20 cellular contexts compared by ENCODE assay signal in the genomic region with DNA sequence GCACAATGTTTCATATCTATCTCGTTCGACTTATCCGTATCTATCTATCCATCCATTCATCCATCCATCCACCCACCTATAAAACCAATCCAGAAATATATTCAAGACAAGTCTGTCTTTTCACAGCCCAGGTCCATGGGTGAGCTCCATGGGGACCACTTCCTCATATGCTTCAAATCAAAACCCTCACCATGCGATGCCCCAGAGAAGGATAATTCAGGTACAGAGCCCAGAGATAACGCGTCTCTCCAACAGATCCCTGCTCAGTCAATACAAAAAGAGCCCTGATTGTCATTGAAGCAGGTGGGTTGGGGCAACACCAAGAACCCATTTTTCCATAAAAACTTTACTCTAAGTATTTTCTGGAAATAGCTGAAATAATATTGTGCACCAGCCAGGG. TPM values are rescaled to one million over a fixed set of nuclear protein-coding genes. Genes with fewer than 3 reads are reported as not detected.
DNase-seq lines count a peak whose midpoint lies in the region; ATAC-seq and TF ChIP-seq lines count a peak whose summit lies in the region.
"Had no signal": no experiment of that assay in that cellular context is flagged by ENCODE, and none has a peak within 500 bp of the region (broad histone marks: within the 10 kb centered on the region; RNA-seq: fewer than 3 reads in every experiment).

No MANE protein-coding gene starts in this region.

- TF ChIP-seq POLR2A in right lobe of liver (IDR thresholded peaks at IDR 0.05), result no peak

- H3K36me3 Mint-ChIP-seq in activated CD8-positive, alpha-beta memory T cell treated with anti-CD3 and anti-CD28 coated beads, Interleukin-2, amount 10 ng/mL, durations not matched to agents 7 days and 5 days, result no peaks in the 10 kb centered on the region
- H3K36me3 Mint-ChIP-seq: CD4-positive, CD25-positive, alpha-beta regulatory T cell; CD8-positive, alpha-beta memory T cell had no signal

- no peak overlapping the region for H3K4me3 Mint-ChIP-seq in activated CD8-positive, alpha-beta memory T cell treated with anti-CD3 and anti-CD28 coated beads, Interleukin-2, amount 10 ng/mL, durations not matched to agents 7 days and 5 days
- H3K4me3 Mint-ChIP-seq: CD4-positive, CD25-positive, alpha-beta regulatory T cell; CD8-positive, alpha-beta memory T cell; IgD-negative memory B cell had no signal

- peaks cover 4% of the 10 kb centered on the region for H3K4me1 Mint-ChIP-seq in activated CD8-positive, alpha-beta memory T cell treated with anti-CD3 and anti-CD28 coated beads, Interleukin-2, amount 10 ng/mL, durations not matched to agents 7 days and 5 days
- H3K4me1 Mint-ChIP-seq: IgD-negative memory B cell had no signal

- no TSS peak for BruUV-seq in A673 (replicated peaks; lab: Mats Ljungman, UMichigan)

- H3K36me3 ChIP-seq in BLaER1 (no peaks in the 10 kb centered on the region), RWPE2 (ENCODE audit: low read depth) (no peaks in the 10 kb centered on the region), right lobe of liver (peaks cover 0 to 4% (median 0%) of the 10 kb centered on the region in 4 donors), A673 (ENCODE audit: insufficient read depth, low read length, poor library complexity, severe bottlenecking) (no peaks in the 10 kb centered on the region)
- H3K36me3 ChIP-seq: HAP-1 had no signal

- H3K4me3 ChIP-seq in BLaER1 (no peak overlapping the region), RWPE2 (ENCODE audit: severe bottlenecking) (no peak overlapping the region), right lobe of liver (no peak overlapping the region), A673 (ENCODE audit: low read depth, low read length, poor library complexity, severe bottlenecking) (no peak overlapping the region)
- H3K4me3 ChIP-seq: A549, HAP-1 had no signal

- DNase-seq in activated CD8-positive, alpha-beta memory T cell treated with anti-CD3 and anti-CD28 coated beads for 24 hours, result peak; percentile 13
- no peak for DNase-seq in activated CD8-positive, alpha-beta memory T cell treated with anti-CD3 and anti-CD28 coated beads, Interleukin-2, amount 10 ng/mL, durations not matched to agents 7 days and 5 days
- DNase-seq in RWPE2 (ENCODE audit: low spot score) (peak; percentile 28), right lobe of liver (no peak), NCI-H345 treated with DMSO at 0.1 percent for 48 hours (lab: John Stamatoyannopoulos, UW; ENCODE audit: unreplicated experiment) (no peak), A673 (ENCODE audit: low spot score) (no peak), midbrain (lab: John Stamatoyannopoulos, UW) (no peak)
- DNase-seq: C1 segment of cervical spinal cord; CD8-positive, alpha-beta memory T cell; COR-L47; DMS153; DMS79; GDM1 had no signal

- intact Hi-C loops in right lobe of liver (cut with DNase I) (loop anchor here in 1 of 2 donors (10.0 kb wide), 1 partner anchor 173 kb away; no protein-coding TSS in a partner anchor), A673 (cut with micrococcal nuclease; ENCODE audit: unreplicated experiment) (no loop called here)

- H3K9me3 ChIP-seq in BLaER1 (peaks cover 34% of the 10 kb centered on the region), RWPE2 (ENCODE audit: severe bottlenecking) (no peaks in the 10 kb centered on the region), right lobe of liver (no peaks in the 10 kb centered on the region), A673 (ENCODE audit: low read depth, low read length, poor library complexity, severe bottlenecking) (no peaks in the 10 kb centered on the region)
- H3K9me3 ChIP-seq: A549, HAP-1 had no signal

- no peaks in the 10 kb centered on the region for H3K9me3 Mint-ChIP-seq in activated CD8-positive, alpha-beta memory T cell treated with anti-CD3 and anti-CD28 coated beads, Interleukin-2, amount 10 ng/mL, durations not matched to agents 7 days and 5 days (ENCODE audit: low read depth)
- H3K9me3 Mint-ChIP-seq: CD4-positive, CD25-positive, alpha-beta regulatory T cell had no signal

- TF ChIP-seq CTCF in RWPE2 (IDR thresholded peaks at IDR 0.05; ENCODE audit: poor library complexity, severe bottlenecking) (no peak), right lobe of liver (IDR thresholded peaks at IDR 0.05) (no peak), A673 (conservative IDR thresholded peaks at IDR 0.05; ENCODE audit: low read depth, low read length) (no peak)

- H3K27ac Mint-ChIP-seq in activated CD8-positive, alpha-beta memory T cell treated with anti-CD3 and anti-CD28 coated beads, Interleukin-2, amount 10 ng/mL, durations not matched to agents 7 days and 5 days, result no peak overlapping the region
- H3K27ac Mint-ChIP-seq: CD4-positive, CD25-positive, alpha-beta regulatory T cell; CD8-positive, alpha-beta memory T cell; IgD-negative memory B cell had no signal

- peaks cover 16% of the 10 kb centered on the region for H3K27me3 Mint-ChIP-seq in activated CD8-positive, alpha-beta memory T cell treated with anti-CD3 and anti-CD28 coated beads, Interleukin-2, amount 10 ng/mL, durations not matched to agents 7 days and 5 days

- CTCF ChIA-PET in activated CD8-positive, alpha-beta memory T cell treated with anti-CD3 and anti-CD28 coated beads, Interleukin-2, amount 10 ng/mL, durations not matched to agents 7 days and 5 days (lab: Charles Lee), result no interaction called here
- CTCF ChIA-PET in A673 (lab: Charles Lee), result no interaction called here

- peak overlapping the region; percentile 46; the same call in 1 of the 2 replicates for H3K4me2 ChIP-seq in BLaER1
- H3K4me2 ChIP-seq: A549 had no signal

- ATAC-seq in activated CD8-positive, alpha-beta memory T cell treated with anti-CD3 and anti-CD28 coated beads, Interleukin-2, amount 10 ng/mL, durations not matched to agents 7 days and 5 days, result no peak
- no peak for ATAC-seq in RWPE2 (ENCODE audit: low read depth)
- no peak for ATAC-seq in right lobe of liver
- ATAC-seq: A549 had no signal

- H3K9ac ChIP-seq in BLaER1, result no peak overlapping the region
- H3K9ac ChIP-seq: GM23248 had no signal

- no peaks in the 10 kb centered on the region for H4K20me1 ChIP-seq in BLaER1

- WGBS in right lobe of liver (ENCODE audit: insufficient coverage, low coverage, low lambda C conversion rate, missing lambda C conversion rate), result 95% methylated on average over 6 of the region's 6 CpGs

- H3K4me1 ChIP-seq in BLaER1 (peaks cover 59% of the 10 kb centered on the region), RWPE2 (ENCODE audit: insufficient read depth, poor library complexity, severe bottlenecking) (peaks cover 22% of the 10 kb centered on the region), right lobe of liver (peaks cover 2 to 92% (median 45%) of the 10 kb centered on the region in 4 donors), A673 (ENCODE audit: insufficient read depth, low read length, poor library complexity, severe bottlenecking) (no peaks in the 10 kb centered on the region)
- H3K4me1 ChIP-seq: HAP-1 had no signal

- H3K27ac ChIP-seq in BLaER1, result no peak overlapping the region
- no peak overlapping the region for H3K27ac ChIP-seq in RWPE2 (ENCODE audit: poor library complexity, severe bottlenecking)
- H3K27ac ChIP-seq in right lobe of liver, result peak overlapping the region; percentile 93 to 98 (median 96)
- H3K27ac ChIP-seq in A673 (ENCODE audit: low read depth, low read length, poor library complexity, severe bottlenecking), result no peak overlapping the region
- H3K27ac ChIP-seq: A549, GM23248 had no signal

- H3K27me3 ChIP-seq in BLaER1, result no peaks in the 10 kb centered on the region
- H3K27me3 ChIP-seq in RWPE2 (ENCODE audit: insufficient read depth, poor library complexity, severe bottlenecking), result no peaks in the 10 kb centered on the region
- H3K27me3 ChIP-seq in right lobe of liver, result no peaks in the 10 kb centered on the region
- H3K27me3 ChIP-seq in A673 (replicated peaks; ENCODE audit: insufficient read depth, low read depth, low read length, poor library complexity), result peaks cover 3% of the 10 kb centered on the region

- POLR2A ChIA-PET in A673 (lab: Charles Lee; ENCODE audit: low non-redundant PET), result no interaction called here

RNA-seq across cellular contexts. Expression of gene PCSK6, which starts 47.2 kb away (rescaled TPM):
- total RNA-seq in activated CD8-positive, alpha-beta memory T cell treated with anti-CD3 and anti-CD28 coated beads, Interleukin-2, amount 10 ng/mL, durations not matched to agents 7 days and 5 days, result 1 to 10 TPM in 1 of 2 experiments, under 1 TPM in 1; 0.44 to 1.5 TPM
- total RNA-seq in right lobe of liver (100 to 1,000 TPM; 165 to 218 (median 207) TPM), A673 (2021) (2.6 and 4.3 TPM in 2 replicates)
- total RNA-seq: GM23248, H4 had no signal

Comparison
In these comparisons a context has a peak if more than half of its experiments do, and no peak if none do; other contexts are left out.
1. DNase-seq: peak in activated CD8-positive, alpha-beta memory T cell treated with anti-CD3 and anti-CD28 coated beads for 24 hours (single experiment) and RWPE2 (single experiment); none in activated CD8-positive, alpha-beta memory T cell treated with anti-CD3 and anti-CD28 coated beads, Interleukin-2, amount 10 ng/mL, durations not matched to agents 7 days and 5 days (single experiment), right lobe of liver (0 of 3), NCI-H345 treated with DMSO at 0.1 percent for 48 hours (single experiment), A673 (single experiment) and midbrain (single experiment).
2. H3K27ac ChIP-seq: peak in right lobe of liver (3 of 3); none in BLaER1 (single experiment), RWPE2 (single experiment) and A673 (single experiment).
3. RNA of gene PCSK6, which starts 47.2 kb away (total RNA-seq): 165 to 218 TPM in right lobe of liver; 2.6 to 4.3 TPM in A673 and 0.44 to 1.5 TPM in activated CD8-positive, alpha-beta memory T cell treated with anti-CD3 and anti-CD28 coated beads, Interleukin-2, amount 10 ng/mL, durations not matched to agents 7 days and 5 days; every median in the first group is over 10 times any median in the second.